ENCODE assay signal across 21 cellular contexts in the genomic region with DNA sequence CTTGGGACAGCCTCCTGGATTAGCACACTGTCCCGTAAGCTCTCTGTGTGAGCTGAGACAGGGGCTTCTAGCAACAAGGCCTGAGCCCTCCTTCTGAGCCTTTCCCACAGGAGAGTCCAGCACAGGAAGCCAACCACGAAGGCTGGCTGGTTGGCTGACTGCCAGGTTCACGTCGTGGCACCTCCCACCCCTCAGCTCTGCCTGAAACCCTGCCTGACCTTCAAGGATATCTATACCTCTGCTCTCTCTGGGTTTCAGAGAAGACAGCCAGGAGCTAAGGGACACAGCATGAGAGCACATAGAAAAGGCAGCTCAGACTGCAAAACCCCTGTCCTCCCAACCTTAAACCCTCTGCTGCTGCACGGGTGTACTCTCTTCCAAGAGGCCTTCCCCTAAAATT. TPM values are rescaled to one million over a fixed set of nuclear protein-coding genes. Genes with fewer than 3 reads are reported as not detected.
DNase-seq lines count a peak whose midpoint lies in the region; TF ChIP-seq lines count a peak whose summit lies in the region.
"Had no signal": no experiment of that assay in that cellular context is flagged by ENCODE, and none has a peak within 500 bp of the region (broad histone marks: within the 10 kb centered on the region; RNA-seq: fewer than 3 reads in every experiment).

No MANE protein-coding gene starts in this region.

- no peaks in the 10 kb centered on the region for H3K36me3 Mint-ChIP-seq in endodermal cell (ENCODE audit: low read depth)

- H3K4me1 Mint-ChIP-seq in endodermal cell: peaks cover 2% of the 10 kb centered on the region

- H3K36me3 ChIP-seq in endodermal cell (ENCODE audit: control insufficient read depth, insufficient read depth, low read length): no peaks in the 10 kb centered on the region
- H3K36me3 ChIP-seq: HAP-1, SJCRH30 had no signal

- H3K4me3 ChIP-seq in endodermal cell (ENCODE audit: low read length): no peak overlapping the region
- H3K4me3 ChIP-seq: HAP-1, SJCRH30 had no signal

- WGBS in endodermal cell (ENCODE audit: insufficient coverage in 1 of 2, insufficient read length in 1 of 2), 2 experiments: 58 to 64% methylated on average over 4 to 5 of the region's 5 CpGs

- H3K9me3 ChIP-seq in endodermal cell (ENCODE audit: control insufficient read depth, low read length): no peaks in the 10 kb centered on the region
- H3K9me3 ChIP-seq: HAP-1, SJCRH30 had no signal

- no peaks in the 10 kb centered on the region for H3K4me1 ChIP-seq in endodermal cell (ENCODE audit: control insufficient read depth, insufficient read depth, low read length)
- H3K4me1 ChIP-seq: HAP-1, SJCRH30 had no signal

- DNase-seq in DMS 273 (lab: John Stamatoyannopoulos, UW; ENCODE audit: unreplicated experiment) (peak; percentile 21), DMS 273 treated with DMSO at 0.1 percent for 48 hours (lab: John Stamatoyannopoulos, UW) (no peak), DMS79 (lab: John Stamatoyannopoulos, UW) (peak; percentile 31), NCI-H69 (lab: John Stamatoyannopoulos, UW) (peak; percentile 44), endodermal cell (peak; percentile 30), erythroblast (lab: John Stamatoyannopoulos, UW) (no peak), hepatic stellate cell (ENCODE audit: low spot score) (no peak)
- DNase-seq in activated effector memory CD4-positive, alpha-beta T cell treated with anti-CD3 and anti-CD28 coated beads, Interleukin-2, amount 50 U/mL, for 16 hours: no peak
- DNase-seq: Calu3; CD4-positive, alpha-beta T cell; IMR-90; NCI-H187 treated with DMSO at 0.1 percent for 48 hours; NCI-H2171 treated with DMSO at 0.1 percent for 48 hours; NCI-H524 treated with DMSO at 0.1 percent for 48 hours; PC-3; SW 1271 had no signal

- no peaks in the 10 kb centered on the region for H3K9me3 Mint-ChIP-seq in endodermal cell
- H3K9me3 Mint-ChIP-seq: CD4-positive, alpha-beta T cell had no signal

- no peak for TF ChIP-seq POLR2A in erythroblast (IDR thresholded peaks at IDR 0.05; ENCODE audit: low read length)

- no peaks in the 10 kb centered on the region for H3K27me3 ChIP-seq in endodermal cell (ENCODE audit: control insufficient read depth, insufficient read depth, low read length, poor library complexity, severe bottlenecking)
- H3K27me3 ChIP-seq: SJCRH30 had no signal

- TF ChIP-seq CTCF in endodermal cell (conservative IDR thresholded peaks at IDR 0.05): no peak

- no peak overlapping the region for H3K27ac Mint-ChIP-seq in endodermal cell
- H3K27ac Mint-ChIP-seq: B cell; CD4-positive, alpha-beta T cell had no signal

- no peak overlapping the region for H3K27ac ChIP-seq in endodermal cell (ENCODE audit: low read depth, low read length)
- H3K27ac ChIP-seq: 22Rv1, SJCRH30 had no signal

- H3K27me3 Mint-ChIP-seq in endodermal cell (ENCODE audit: insufficient read depth): peaks cover 3% of the 10 kb centered on the region
- H3K27me3 Mint-ChIP-seq: B cell had no signal

- no peak overlapping the region for H3K9ac ChIP-seq in endodermal cell (ENCODE audit: extremely low read depth, low read length, poor library complexity, severe bottlenecking)

- no peak overlapping the region for H3K4me3 Mint-ChIP-seq in endodermal cell
- H3K4me3 Mint-ChIP-seq: B cell; CD4-positive, alpha-beta T cell had no signal

RNA-seq across cellular contexts. Expression of gene DLGAP3, which starts 13.9 kb away (rescaled TPM):
- total RNA-seq in endodermal cell: 1 to 10 TPM; 4.4 to 4.6 TPM
- 1.7 TPM for polyA plus RNA-seq in endodermal cell (2013, experiment 1 of 2)
- polyA plus RNA-seq in endodermal cell (2013, experiment 2 of 2): 1.2 TPM
- total RNA-seq: IMR-90, PC-3 had no signal
- polyA plus RNA-seq: AG04450 had no signal

RNA-seq across cellular contexts. Expression of gene SMIM12, which starts 56.0 kb away (rescaled TPM):
- total RNA-seq in endodermal cell: 10 to 100 TPM; 43.0 to 47.6 TPM
- 29.8 TPM for polyA plus RNA-seq in endodermal cell (2013, experiment 1 of 2)
- polyA plus RNA-seq in endodermal cell (2013, experiment 2 of 2): 31.3 TPM

Comparison
In these comparisons a context has a peak if more than half of its experiments do, and no peak if none do; other contexts are left out.
1. DNase-seq: peak in DMS 273 (single experiment), DMS79 (single experiment), NCI-H69 (single experiment) and endodermal cell (single experiment); none in DMS 273 treated with DMSO at 0.1 percent for 48 hours (single experiment), erythroblast (0 of 2), hepatic stellate cell (single experiment) and activated effector memory CD4-positive, alpha-beta T cell treated with anti-CD3 and anti-CD28 coated beads, Interleukin-2, amount 50 U/mL, for 16 hours (single experiment).